9 cellular contexts compared by ENCODE assay signal in genomic region chr5:66960373-66961137, GRCh38.
DNase-seq lines count a peak whose midpoint lies in the region; ATAC-seq and TF ChIP-seq lines count a peak whose summit lies in the region.
"Had no signal": no experiment of that assay in that cellular context is flagged by ENCODE, and none has a peak within 500 bp of the region (broad histone marks: within the 10 kb centered on the region; RNA-seq: fewer than 3 reads in every experiment).

No MANE protein-coding gene starts in this region.

- no peak overlapping the region for H3K56ac ChIP-seq in H9 (ENCODE audit: insufficient read length, low read depth, low read length)

- H3T11ph ChIP-seq in H9 (ENCODE audit: low read length), result no peak overlapping the region

- H3K23me2 ChIP-seq in H9 (ENCODE audit: insufficient read length, low read depth, low read length, poor library complexity, severe bottlenecking), result no peaks in the 10 kb centered on the region

- no peak overlapping the region for H2BK5ac ChIP-seq in H9 (ENCODE audit: insufficient read length, low read length)

- H2AFZ ChIP-seq in H9 (ENCODE audit: low read length) (no peak overlapping the region), smooth muscle cell (ENCODE audit: low read depth) (peak overlapping the region; percentile 80)

- H3K9me3 ChIP-seq in H9 (ENCODE audit: control insufficient read depth, low read depth, low read length) (no peaks in the 10 kb centered on the region), right cardiac atrium (ENCODE audit: control insufficient read depth, low read length) (no peaks in the 10 kb centered on the region), smooth muscle cell (replicated peaks; ENCODE audit: low read depth) (no peaks in the 10 kb centered on the region)

- H3K27me3 Mint-ChIP-seq in H9 (ENCODE audit: low read depth), result no peaks in the 10 kb centered on the region; the same call in 1 of the 2 replicates

- no peak overlapping the region for H2AK5ac ChIP-seq in H9 (ENCODE audit: insufficient read length, low read length)

- no peaks in the 10 kb centered on the region for H3K27me3 ChIP-seq in H9 (ENCODE audit: insufficient read depth, low read length)
- no peaks in the 10 kb centered on the region for H3K27me3 ChIP-seq in right cardiac atrium (ENCODE audit: control insufficient read depth, insufficient read depth)
- H3K27me3 ChIP-seq in smooth muscle cell (ENCODE audit: low read depth), result no peaks in the 10 kb centered on the region

- intact Hi-C loops in right cardiac atrium (cut with DNase I), result no loop called here

- H3K79me2 ChIP-seq in H9 (ENCODE audit: insufficient read depth, low read length) (no peaks in the 10 kb centered on the region), smooth muscle cell (ENCODE audit: low read depth) (no peaks in the 10 kb centered on the region)

- H4K20me1 ChIP-seq in H9 (ENCODE audit: control insufficient read depth, insufficient read depth, insufficient read length) (no peaks in the 10 kb centered on the region), smooth muscle cell (ENCODE audit: low read depth) (no peaks in the 10 kb centered on the region)

- H4K5ac ChIP-seq in H9 (ENCODE audit: insufficient read length, low read depth, low read length), result no peak overlapping the region

- no peak for DNase-seq in H9
- no peak for DNase-seq in right cardiac atrium
- DNase-seq in smooth muscle cell (lab: John Stamatoyannopoulos, UW; ENCODE audit: unreplicated experiment), result no peak
- no peak for DNase-seq in SW 1271 (lab: John Stamatoyannopoulos, UW)
- no peak for DNase-seq in DMS79 (lab: John Stamatoyannopoulos, UW)
- DNase-seq: left cardiac atrium had no signal

- no peaks in the 10 kb centered on the region for H3K36me3 Mint-ChIP-seq in H9 (ENCODE audit: insufficient read depth in 1 of 3, low read depth in 3 of 3)

- peaks cover 40% of the 10 kb centered on the region in 2 experiments for H3K4me1 Mint-ChIP-seq in H9

- H3K27ac ChIP-seq in H9 (ENCODE audit: insufficient read length, low read depth, low read length), result peak overlapping the region; percentile 40
- peak overlapping the region; percentile 36 for H3K27ac ChIP-seq in right cardiac atrium (ENCODE audit: low read length)
- H3K27ac ChIP-seq in smooth muscle cell (ENCODE audit: low read depth), result peak overlapping the region; percentile 83

- no peak overlapping the region; the same call in 1 of the 2 replicates for H3K14ac ChIP-seq in H9 (ENCODE audit: insufficient read depth, low read length)

- peak overlapping the region; percentile 37 for H3K4me2 ChIP-seq in H9 (ENCODE audit: insufficient read depth, insufficient read length, low read length)
- H3K4me2 ChIP-seq in smooth muscle cell, result peak overlapping the region; percentile 81

- H3K4me3 Mint-ChIP-seq in H9, result peak overlapping the region in 1 of 2 experiments; percentile 14; a peak in 3 of 5 replicates

- H2BK15ac ChIP-seq in H9 (ENCODE audit: low read depth, low read length), result no peak overlapping the region

- H2BK120ac ChIP-seq in H9 (ENCODE audit: low read depth, low read length, poor library complexity, severe bottlenecking), result no peak overlapping the region

- no peaks in the 10 kb centered on the region for H3K9me3 Mint-ChIP-seq in H9

- H4K91ac ChIP-seq in H9 (ENCODE audit: insufficient read length, low read depth, low read length), result no peak overlapping the region

- no peak overlapping the region for H3K23ac ChIP-seq in H9 (ENCODE audit: insufficient read length, low read depth, low read length)

- H3K27ac Mint-ChIP-seq in H9, result peak overlapping the region in 2 of 3 experiments; percentile 76 to 87; a peak in 5 of 7 replicates

- no peak overlapping the region for H3K4ac ChIP-seq in H9 (ENCODE audit: low read depth, low read length)

- H3K4me3 ChIP-seq in right cardiac atrium (ENCODE audit: low read length) (peak overlapping the region; percentile 71), smooth muscle cell (peak overlapping the region; percentile 40)

- WGBS in H9 (ENCODE audit: extremely low coverage, insufficient read length, low lambda C conversion rate), result no CpG with 5 or more reads among the region's 7 CpGs
- 27% methylated on average over 7 of the region's 7 CpGs for WGBS in right cardiac atrium
- 18% methylated on average over 7 of the region's 7 CpGs for WGBS in smooth muscle cell (ENCODE audit: low lambda C conversion rate)

- peak; percentile 78 for ATAC-seq in SK-N-SH treated with all-trans-retinoic acid at 6 μM for 48 hours
- ATAC-seq in right cardiac atrium, result no peak
- no peak for ATAC-seq in HG02623 (IDR thresholded peaks at IDR 0.05; ENCODE audit: unreplicated experiment)
- no peak for ATAC-seq in HG03039 (IDR thresholded peaks at IDR 0.05; ENCODE audit: unreplicated experiment)

- H3K36me3 ChIP-seq in smooth muscle cell (ENCODE audit: low read depth), result no peaks in the 10 kb centered on the region

- H3K9ac ChIP-seq in H9 (ENCODE audit: extremely low read depth, insufficient read length, low read length) (no peak overlapping the region), smooth muscle cell (ENCODE audit: low read depth) (peak overlapping the region; percentile 49)

- peaks cover 14% of the 10 kb centered on the region for H3F3A ChIP-seq in smooth muscle cell (ENCODE audit: low read depth)

- no peak for TF ChIP-seq CTCF in H9 (conservative IDR thresholded peaks at IDR 0.05)
- no peak for TF ChIP-seq CTCF in smooth muscle cell (IDR thresholded peaks at IDR 0.05; ENCODE audit: borderline replicate concordance, insufficient read depth, poor library complexity, severe bottlenecking)

- H3K4me1 ChIP-seq in H9 (ENCODE audit: insufficient read depth, low read length) (peaks cover 8% of the 10 kb centered on the region; the same call in 1 of the 2 replicates), right cardiac atrium (ENCODE audit: control insufficient read depth, insufficient read depth, low read length) (peaks cover 4% of the 10 kb centered on the region), smooth muscle cell (ENCODE audit: low read depth) (peaks cover 23% of the 10 kb centered on the region)

- no peak overlapping the region for H2BK12ac ChIP-seq in H9 (ENCODE audit: insufficient read length, low read depth, low read length)

- H2BK20ac ChIP-seq in H9 (ENCODE audit: low read depth, low read length, poor library complexity, severe bottlenecking), result no peak overlapping the region

- H3K18ac ChIP-seq in H9 (ENCODE audit: insufficient read length, low read depth, low read length), result no peak overlapping the region

- H4K8ac ChIP-seq in H9 (replicated peaks; ENCODE audit: insufficient read length, low read depth, low read length), result no peak overlapping the region

- H3K79me1 ChIP-seq in H9 (ENCODE audit: insufficient read depth, low read depth, low read length, poor library complexity, severe bottlenecking), result no peaks in the 10 kb centered on the region

TF ChIP-seq in SK-N-SH treated with all-trans-retinoic acid at 6 μM for 48 hours, 23 proteins besides CTCF, POLR2A, EP300 and RAD21 (continues in another document):
- no peak for TF ChIP-seq ZNF565 (CRISPR knock-in tag; conservative IDR thresholded peaks at IDR 0.05; ENCODE audit: low read depth)
- TF ChIP-seq CREB5 (CRISPR knock-in tag; IDR thresholded peaks at IDR 0.05; ENCODE audit: low read depth), result no peak
- TF ChIP-seq TCF4 (CRISPR knock-in tag; IDR thresholded peaks at IDR 0.05; ENCODE audit: borderline replicate concordance), result no peak
- no peak for TF ChIP-seq TOX (CRISPR knock-in tag; IDR thresholded peaks at IDR 0.05; ENCODE audit: borderline replicate concordance)
- no peak for TF ChIP-seq ISL1 (CRISPR knock-in tag; IDR thresholded peaks at IDR 0.05)
- TF ChIP-seq CSDC2 (CRISPR knock-in tag; IDR thresholded peaks at IDR 0.05), result no peak
- TF ChIP-seq RARB (CRISPR knock-in tag; IDR thresholded peaks at IDR 0.05), result no peak
- TF ChIP-seq PPARA (CRISPR knock-in tag; IDR thresholded peaks at IDR 0.05; ENCODE audit: borderline replicate concordance), result no peak
- TF ChIP-seq TSHZ2 (CRISPR knock-in tag; IDR thresholded peaks at IDR 0.05), result no peak
- no peak for TF ChIP-seq ZC3H10 (CRISPR knock-in tag; IDR thresholded peaks at IDR 0.05)
- no peak for TF ChIP-seq OSR1 (CRISPR knock-in tag; IDR thresholded peaks at IDR 0.05)
- no peak for TF ChIP-seq ZFP3 (CRISPR knock-in tag; IDR thresholded peaks at IDR 0.05)
